Comparison of ENCODE assay signal across 2 cellular contexts in the genomic region with DNA sequence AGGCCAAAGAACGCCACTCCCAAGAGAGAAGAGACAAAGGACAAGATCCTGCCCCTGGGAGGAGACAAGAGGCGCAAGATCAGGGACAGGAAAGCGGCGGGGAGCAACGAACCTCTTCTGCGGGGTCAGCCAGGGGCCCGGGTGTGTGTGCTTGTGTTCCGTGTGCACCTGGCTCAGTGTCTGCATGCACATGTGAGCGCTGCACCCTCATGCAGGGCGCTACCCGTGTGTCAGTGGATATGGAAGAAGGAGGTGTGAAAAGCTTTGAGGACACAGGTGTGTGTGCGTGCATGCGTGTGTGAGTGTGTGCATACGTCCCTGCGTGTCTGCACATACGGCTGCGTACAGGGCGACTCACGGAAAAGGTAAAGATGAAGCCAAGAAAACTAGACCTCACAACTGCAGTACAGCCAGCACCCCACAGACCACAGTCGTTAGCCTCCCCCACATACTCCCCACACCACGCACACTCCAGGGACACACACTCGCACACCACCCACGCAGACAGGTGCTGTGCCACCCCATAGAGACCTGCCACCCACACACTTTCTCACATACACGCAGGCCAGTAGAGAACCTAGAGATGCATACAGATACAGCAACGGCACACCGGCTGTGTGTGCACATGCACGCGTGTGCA.
A peak's percentile ranks its signal among the peaks of the same experiment; 100 is the strongest.
TF ChIP-seq lines count a peak whose summit lies in the region.

No MANE protein-coding gene starts in this region.

TF ChIP-seq in HCT116, 20 proteins besides CTCF, POLR2A, EP300 and RAD21 (continued from another document):
- TF ChIP-seq, protein P1, sequence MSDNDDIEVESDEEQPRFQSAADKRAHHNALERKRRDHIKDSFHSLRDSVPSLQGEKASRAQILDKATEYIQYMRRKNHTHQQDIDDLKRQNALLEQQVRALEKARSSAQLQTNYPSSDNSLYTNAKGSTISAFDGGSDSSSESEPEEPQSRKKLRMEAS (IDR thresholded peaks at IDR 0.05), result 0 out of 2 replicates have a peak, but pooled peaks have one; percentile 7

TF ChIP-seq in HEK293T, 16 proteins besides CTCF, POLR2A, EP300 and RAD21:
- TF ChIP-seq LEF1 (IDR thresholded peaks at IDR 0.05; ENCODE audit: borderline replicate concordance), result no peak
- no peak for TF ChIP-seq L3MBTL2 (conservative IDR thresholded peaks at IDR 0.05)
- no peak for TF ChIP-seq HDGF (IDR thresholded peaks at IDR 0.05; ENCODE audit: borderline replicate concordance)
- TF ChIP-seq ZNF384 (IDR thresholded peaks at IDR 0.05), result no peak
- TF ChIP-seq, protein P2, sequence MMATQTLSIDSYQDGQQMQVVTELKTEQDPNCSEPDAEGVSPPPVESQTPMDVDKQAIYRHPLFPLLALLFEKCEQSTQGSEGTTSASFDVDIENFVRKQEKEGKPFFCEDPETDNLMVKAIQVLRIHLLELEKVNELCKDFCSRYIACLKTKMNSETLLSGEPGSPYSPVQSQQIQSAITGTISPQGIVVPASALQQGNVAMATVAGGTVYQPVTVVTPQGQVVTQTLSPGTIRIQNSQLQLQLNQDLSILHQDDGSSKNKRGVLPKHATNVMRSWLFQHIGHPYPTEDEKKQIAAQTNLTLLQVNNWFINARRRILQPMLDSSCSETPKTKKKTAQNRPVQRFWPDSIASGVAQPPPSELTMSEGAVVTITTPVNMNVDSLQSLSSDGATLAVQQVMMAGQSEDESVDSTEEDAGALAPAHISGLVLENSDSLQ (IDR thresholded peaks at IDR 0.05), result no peak
- TF ChIP-seq TARDBP (IDR thresholded peaks at IDR 0.05), result no peak
- no peak for TF ChIP-seq FOXA1 (IDR thresholded peaks at IDR 0.05)
- TF ChIP-seq SUZ12 (IDR thresholded peaks at IDR 0.05), result no peak
- no peak for TF ChIP-seq FOXK2 (IDR thresholded peaks at IDR 0.05)
- no peak for TF ChIP-seq CTBP1 (IDR thresholded peaks at IDR 0.05; ENCODE audit: borderline replicate concordance)
- TF ChIP-seq SP1 (IDR thresholded peaks at IDR 0.05), result no peak
- no peak for TF ChIP-seq NFRKB (IDR thresholded peaks at IDR 0.05)
- TF ChIP-seq FOXM1 (IDR thresholded peaks at IDR 0.05; ENCODE audit: borderline replicate concordance), result no peak
- no peak for TF ChIP-seq ELF4 (IDR thresholded peaks at IDR 0.05)
- TF ChIP-seq BHLHE40 (IDR thresholded peaks at IDR 0.05; ENCODE audit: borderline replicate concordance), result no peak
- no peak for TF ChIP-seq ARNT (IDR thresholded peaks at IDR 0.05)
